In the genomic region with DNA sequence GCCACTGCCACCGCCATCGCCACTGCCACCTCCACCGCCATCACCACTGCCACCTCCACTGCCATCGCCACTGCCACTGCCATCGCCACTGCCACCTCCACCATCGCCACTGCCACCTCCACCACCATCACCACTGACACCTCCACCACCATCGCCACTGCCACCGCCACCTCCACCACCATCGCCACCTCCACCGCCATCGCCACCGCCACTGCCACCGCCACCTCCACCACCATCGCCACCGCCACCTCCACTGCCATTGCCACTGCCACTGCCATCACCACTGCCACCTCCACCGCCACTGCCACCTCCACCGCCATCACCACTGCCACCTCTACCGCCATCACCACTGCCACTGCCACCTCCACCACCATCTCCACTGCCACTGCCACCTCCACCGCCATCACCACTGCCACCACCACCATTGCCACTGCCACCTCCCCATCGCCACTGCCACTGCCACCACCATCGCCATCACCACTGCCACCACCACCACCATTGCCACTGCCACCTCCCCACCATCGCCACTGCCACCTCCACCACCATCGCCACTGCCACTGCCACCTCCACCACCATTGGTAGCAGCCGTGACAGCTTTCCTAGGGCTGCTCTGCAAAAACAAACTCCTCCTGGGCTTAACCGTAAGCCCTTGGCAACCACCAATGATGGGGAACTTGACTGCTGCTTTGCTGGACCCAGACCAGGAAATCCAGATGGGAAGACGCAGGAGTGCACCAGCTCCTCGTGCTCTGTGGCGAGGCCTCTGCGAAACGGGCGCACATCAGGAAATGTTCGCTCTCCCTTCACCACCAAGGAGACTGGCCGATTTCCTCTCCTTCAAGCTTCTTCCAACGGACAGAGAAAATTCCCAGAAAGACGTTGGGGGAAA, we compare ENCODE assay signal across 21 cellular contexts.
"Had no signal": no experiment of that assay in that cellular context is flagged by ENCODE, and none has a peak within 500 bp of the region (broad histone marks: within the 10 kb centered on the region; RNA-seq: fewer than 3 reads in every experiment).

No MANE protein-coding gene starts in this region.

- H3K4me1 ChIP-seq: body of pancreas, esophagus muscularis mucosa, psoas muscle, transverse colon had no signal

- H3K27me3 ChIP-seq: transverse colon had no signal

- H3K4me3 ChIP-seq: body of pancreas, esophagus muscularis mucosa, mucosa of descending colon, psoas muscle, skin epidermis, transverse colon had no signal

- H3K27ac Mint-ChIP-seq: activated B cell treated with CpG ODN at 0.5 μM for 24 hours; activated CD4-positive, alpha-beta memory T cell treated with anti-CD3 and anti-CD28 coated beads, Interleukin-2, amount 10 ng/mL, durations not matched to agents 7 days and 5 days; activated CD8-positive, alpha-beta memory T cell treated with anti-CD3 and anti-CD28 coated beads, Interleukin-2, amount 10 ng/mL, durations not matched to agents 7 days and 5 days; activated naive CD8-positive, alpha-beta T cell treated with anti-CD3 and anti-CD28 coated beads, Interleukin-2, amount 10 ng/mL, durations not matched to agents 7 days and 5 days; memory B cell; naive B cell; stimulated activated naive CD8-positive, alpha-beta T cell treated with anti-CD3 and anti-CD28 coated beads, Interleukin-15, Interleukin-2, amounts not matched to agents 100 ng/mL and 50 ng/mL, for 24 hours; T-cell had no signal

- H3K4me3 Mint-ChIP-seq: activated B cell treated with CpG ODN at 0.5 μM for 24 hours; activated CD4-positive, alpha-beta memory T cell treated with anti-CD3 and anti-CD28 coated beads, Interleukin-2, amount 10 ng/mL, durations not matched to agents 7 days and 5 days; activated CD8-positive, alpha-beta memory T cell treated with anti-CD3 and anti-CD28 coated beads, Interleukin-2, amount 10 ng/mL, durations not matched to agents 7 days and 5 days; activated naive CD8-positive, alpha-beta T cell treated with anti-CD3 and anti-CD28 coated beads, Interleukin-2, amount 10 ng/mL, durations not matched to agents 7 days and 5 days; memory B cell; naive B cell; neural crest cell; stimulated activated naive CD8-positive, alpha-beta T cell treated with anti-CD3 and anti-CD28 coated beads, Interleukin-15, Interleukin-2, amounts not matched to agents 100 ng/mL and 50 ng/mL, for 24 hours; T-cell had no signal

- H3K9me3 Mint-ChIP-seq: activated B cell treated with CpG ODN at 0.5 μM for 24 hours; activated CD4-positive, alpha-beta memory T cell treated with anti-CD3 and anti-CD28 coated beads, Interleukin-2, amount 10 ng/mL, durations not matched to agents 7 days and 5 days; activated naive CD8-positive, alpha-beta T cell treated with anti-CD3 and anti-CD28 coated beads, Interleukin-2, amount 10 ng/mL, durations not matched to agents 7 days and 5 days; memory B cell; stimulated activated naive CD8-positive, alpha-beta T cell treated with anti-CD3 and anti-CD28 coated beads, Interleukin-15, Interleukin-2, amounts not matched to agents 100 ng/mL and 50 ng/mL, for 24 hours had no signal

- H3K27me3 Mint-ChIP-seq: activated CD4-positive, alpha-beta memory T cell treated with anti-CD3 and anti-CD28 coated beads, Interleukin-2, amount 10 ng/mL, durations not matched to agents 7 days and 5 days; activated CD8-positive, alpha-beta memory T cell treated with anti-CD3 and anti-CD28 coated beads, Interleukin-2, amount 10 ng/mL, durations not matched to agents 7 days and 5 days; activated naive CD8-positive, alpha-beta T cell treated with anti-CD3 and anti-CD28 coated beads, Interleukin-2, amount 10 ng/mL, durations not matched to agents 7 days and 5 days had no signal

- H3K9me3 ChIP-seq: body of pancreas, esophagus muscularis mucosa, mucosa of descending colon, psoas muscle, transverse colon had no signal

- H3K36me3 ChIP-seq: esophagus muscularis mucosa, transverse colon had no signal

- H3K36me3 Mint-ChIP-seq: activated CD8-positive, alpha-beta memory T cell treated with anti-CD3 and anti-CD28 coated beads, Interleukin-2, amount 10 ng/mL, durations not matched to agents 7 days and 5 days; activated naive CD8-positive, alpha-beta T cell treated with anti-CD3 and anti-CD28 coated beads, Interleukin-2, amount 10 ng/mL, durations not matched to agents 7 days and 5 days; memory B cell; naive B cell; T-cell had no signal

- DNase-seq: activated B cell treated with CpG ODN at 0.5 μM for 24 hours; activated CD4-positive, alpha-beta memory T cell treated with anti-CD3 and anti-CD28 coated beads, Interleukin-2, amount 10 ng/mL, durations not matched to agents 7 days and 5 days; activated CD4-positive, alpha-beta T cell treated with anti-CD3 and anti-CD28 coated beads for 48 hours; activated CD8-positive, alpha-beta memory T cell treated with anti-CD3 and anti-CD28 coated beads, Interleukin-2, amount 10 ng/mL, durations not matched to agents 7 days and 5 days; activated naive CD4-positive, alpha-beta T cell; activated naive CD8-positive, alpha-beta T cell treated with anti-CD3 and anti-CD28 coated beads, Interleukin-2, amount 10 ng/mL, durations not matched to agents 7 days and 5 days; body of pancreas; effector CD8-positive, alpha-beta T cell; mucosa of descending colon; naive B cell; psoas muscle; right cardiac atrium; stimulated activated CD4-positive, alpha-beta T cell treated with anti-CD3 and anti-CD28 coated beads, Interleukin-15, amount 100 ng/mL, for 24 hours; stimulated activated CD4-positive, alpha-beta T cell treated with anti-CD3 and anti-CD28 coated beads, Interleukin-2, amount 100 ng/mL, for 48 hours; T-cell; transverse colon had no signal

- ATAC-seq: activated CD8-positive, alpha-beta memory T cell treated with anti-CD3 and anti-CD28 coated beads, Interleukin-2, amount 10 ng/mL, durations not matched to agents 7 days and 5 days; body of pancreas; mucosa of descending colon; psoas muscle; right cardiac atrium; T-cell had no signal

- H3K4me1 Mint-ChIP-seq: activated B cell treated with CpG ODN at 0.5 μM for 24 hours; activated CD4-positive, alpha-beta memory T cell treated with anti-CD3 and anti-CD28 coated beads, Interleukin-2, amount 10 ng/mL, durations not matched to agents 7 days and 5 days; activated CD8-positive, alpha-beta memory T cell treated with anti-CD3 and anti-CD28 coated beads, Interleukin-2, amount 10 ng/mL, durations not matched to agents 7 days and 5 days; activated naive CD8-positive, alpha-beta T cell treated with anti-CD3 and anti-CD28 coated beads, Interleukin-2, amount 10 ng/mL, durations not matched to agents 7 days and 5 days; memory B cell; naive B cell; T-cell had no signal

- H3K27ac ChIP-seq: body of pancreas, esophagus muscularis mucosa, psoas muscle, skin epidermis, transverse colon had no signal
